ENCODE assay signal across 34 cellular contexts in the genomic region with DNA sequence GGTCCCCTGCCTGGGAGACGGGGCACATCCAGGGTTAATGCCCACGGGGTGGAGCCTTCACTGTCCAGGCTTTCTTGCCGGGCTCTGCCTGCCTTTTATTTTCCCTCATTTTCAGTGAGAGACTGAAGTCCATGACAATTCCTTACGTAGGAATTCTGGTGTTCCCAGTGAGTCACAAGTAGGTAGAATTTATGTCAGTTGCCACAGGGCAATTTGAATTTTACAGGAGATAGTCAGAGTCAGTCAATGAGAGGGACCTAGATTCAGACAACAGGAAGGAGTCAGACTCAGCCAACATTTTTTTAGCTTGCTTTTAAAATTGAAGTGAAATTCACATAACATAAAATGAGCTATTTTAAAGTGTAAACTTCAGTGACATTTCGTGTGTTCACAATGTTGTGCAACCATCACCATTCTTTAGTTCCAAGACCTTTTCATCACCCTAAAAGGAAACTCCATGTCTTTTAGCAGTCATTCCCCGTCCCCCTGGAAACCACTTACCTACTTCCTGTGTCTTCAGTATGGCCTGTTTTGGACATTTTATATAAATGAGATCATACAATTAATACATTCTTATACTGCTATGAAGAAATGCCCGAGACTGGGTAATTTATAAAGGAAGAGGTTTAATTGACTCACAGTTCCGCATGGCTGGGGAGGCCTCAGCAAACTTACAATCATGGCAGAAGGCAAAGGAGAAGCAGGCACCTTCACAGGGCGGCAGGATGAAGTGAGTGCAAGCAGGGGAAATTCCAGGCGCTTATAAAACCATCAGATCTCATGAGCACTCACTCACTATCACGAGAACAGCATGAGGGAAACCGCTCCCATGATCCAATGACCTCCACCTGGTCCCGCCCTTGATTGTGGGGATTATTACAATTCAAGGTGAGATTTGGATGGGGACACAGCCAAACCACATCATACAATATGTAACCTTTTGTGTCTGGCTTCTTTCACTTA. TPM values are rescaled to one million over a fixed set of nuclear protein-coding genes. Genes with fewer than 3 reads are reported as not detected.
DNase-seq lines count a peak whose midpoint lies in the region; ATAC-seq, FAIRE-seq and TF ChIP-seq lines count a peak whose summit lies in the region.
"Had no signal": no experiment of that assay in that cellular context is flagged by ENCODE, and none has a peak within 500 bp of the region (broad histone marks: within the 10 kb centered on the region; RNA-seq: fewer than 3 reads in every experiment).

No MANE protein-coding gene starts in this region.

- H3K79me1 ChIP-seq in mesendoderm (ENCODE audit: low read length) = no peaks in the 10 kb centered on the region

- no peaks in the 10 kb centered on the region for H3K36me3 Mint-ChIP-seq in activated naive CD8-positive, alpha-beta T cell treated with anti-CD3 and anti-CD28 coated beads for 36 hours
- no peaks in the 10 kb centered on the region for H3K36me3 Mint-ChIP-seq in stimulated activated naive B cell treated with anti-CD40 and anti-IgM and Interleukin-4, amounts not matched to agents 10 μg/mL and 1 μg/mL and 100 μg/mL, for 72 hours
- H3K36me3 Mint-ChIP-seq: naive thymus-derived CD8-positive, alpha-beta T cell had no signal

- ATAC-seq in stimulated activated naive B cell treated with anti-CD40 and anti-IgM and Interleukin-4, amounts not matched to agents 10 μg/mL and 1 μg/mL and 100 μg/mL, for 72 hours (replicated peaks) = no peak
- ATAC-seq: activated T-cell treated with anti-CD3 and anti-CD28 coated beads, Interleukin-2, amount 50 U/mL, for 4 hours; GM23338; HepG2; left ventricle myocardium superior; naive thymus-derived CD8-positive, alpha-beta T cell had no signal

- no CpG with 5 or more reads among the region's 13 CpGs for WGBS in mesendoderm (ENCODE audit: extremely low coverage, insufficient coverage, low lambda C conversion rate)
- WGBS in thyroid gland, 2 donors = 65 to 68% methylated on average over 12 to 13 of the region's 13 CpGs

- H3K4me3 ChIP-seq in cardiac fibroblast (replicated peaks in 1 of 2; ENCODE audit: low read depth in 2 of 2, low read length in 2 of 2) = no peak overlapping the region
- no peak overlapping the region for H3K4me3 ChIP-seq in mesendoderm (ENCODE audit: low read length)
- H3K4me3 ChIP-seq in thyroid gland (replicated peaks in 1 of 3) = no peak overlapping the region
- H3K4me3 ChIP-seq: adrenal gland, BLaER1, coronary artery, esophagus squamous epithelium, GM23338, stomach, transverse colon had no signal

- no peaks in the 10 kb centered on the region for H3K79me2 ChIP-seq in mesendoderm (ENCODE audit: control insufficient read depth, insufficient read depth, low read length)

- no peak overlapping the region for H4K8ac ChIP-seq in mesendoderm (ENCODE audit: low read depth, low read length)

- no peak overlapping the region for H2BK15ac ChIP-seq in mesendoderm (replicated peaks; ENCODE audit: low read depth)

- no peak for TF ChIP-seq POLR2A in thyroid gland (IDR thresholded peaks at IDR 0.05)

- H3K36me3 ChIP-seq in mesendoderm (ENCODE audit: control insufficient read depth, insufficient read depth, low read length) = no peaks in the 10 kb centered on the region
- no peaks in the 10 kb centered on the region for H3K36me3 ChIP-seq in thyroid gland
- H3K36me3 ChIP-seq: adrenal gland, BLaER1, esophagus squamous epithelium, stomach, transverse colon had no signal

- H3K9me3 ChIP-seq in thyroid gland = no peaks in the 10 kb centered on the region
- H3K9me3 ChIP-seq: adrenal gland, esophagus squamous epithelium, stomach, transverse colon had no signal

- H3K4me2 ChIP-seq in mesendoderm (ENCODE audit: low read length) = no peak overlapping the region
- H3K4me2 ChIP-seq: BLaER1, GM23338 had no signal

- H3K18ac ChIP-seq in mesendoderm (ENCODE audit: low read length) = no peak overlapping the region

- no peak overlapping the region for H3K56ac ChIP-seq in mesendoderm (ENCODE audit: low read length)

- H2BK5ac ChIP-seq in mesendoderm (ENCODE audit: low read length) = no peak overlapping the region

- H3K4ac ChIP-seq in mesendoderm (ENCODE audit: low read depth, low read length) = no peak overlapping the region

- TF ChIP-seq CTCF in cardiac fibroblast (IDR thresholded peaks at IDR 0.05; ENCODE audit: low read depth, low read length) = no peak
- no peak for TF ChIP-seq CTCF in thyroid gland (IDR thresholded peaks at IDR 0.05)

- H3K27ac ChIP-seq in mesendoderm (ENCODE audit: low read depth, low read length) (no peak overlapping the region), thyroid gland (no peak overlapping the region)
- H3K27ac ChIP-seq: adrenal gland, BLaER1, coronary artery, esophagus squamous epithelium, HL-60, stomach, transverse colon had no signal

- no peak for FAIRE-seq in RCC 7860 (lab: Jason Lieb, UNC)
- FAIRE-seq: HepG2 had no signal

- no peaks in the 10 kb centered on the region for H3K27me3 ChIP-seq in mesendoderm (ENCODE audit: insufficient read depth, low read length, poor library complexity)
- H3K27me3 ChIP-seq in thyroid gland = no peaks in the 10 kb centered on the region
- H3K27me3 ChIP-seq: adrenal gland, BLaER1, transverse colon had no signal

- no peak overlapping the region for H3K4me3 Mint-ChIP-seq in activated naive CD8-positive, alpha-beta T cell treated with anti-CD3 and anti-CD28 coated beads for 36 hours
- H3K4me3 Mint-ChIP-seq in stimulated activated naive B cell treated with anti-CD40 and anti-IgM and Interleukin-4, amounts not matched to agents 10 μg/mL and 1 μg/mL and 100 μg/mL, for 72 hours = no peak overlapping the region
- H3K4me3 Mint-ChIP-seq: activated CD4-positive, alpha-beta T cell treated with anti-CD3 and anti-CD28 coated beads, Interleukin-2, amount 10 ng/mL, durations not matched to agents 7 days and 5 days; activated T-cell treated with anti-CD3 and anti-CD28 coated beads, Interleukin-2, amount 50 U/mL, for 4 hours; GM23338; HFFc6; naive thymus-derived CD8-positive, alpha-beta T cell had no signal

- no peaks in the 10 kb centered on the region for H3K4me1 ChIP-seq in mesendoderm (ENCODE audit: control insufficient read depth, low read depth, low read length)
- H3K4me1 ChIP-seq in thyroid gland = no peaks in the 10 kb centered on the region
- H3K4me1 ChIP-seq: adrenal gland, esophagus squamous epithelium, stomach, transverse colon had no signal

- H3K27me3 Mint-ChIP-seq in activated naive CD8-positive, alpha-beta T cell treated with anti-CD3 and anti-CD28 coated beads for 36 hours = peaks cover 10% of the 10 kb centered on the region
- peaks cover 6 to 13% of the 10 kb centered on the region in 2 donors for H3K27me3 Mint-ChIP-seq in stimulated activated naive B cell treated with anti-CD40 and anti-IgM and Interleukin-4, amounts not matched to agents 10 μg/mL and 1 μg/mL and 100 μg/mL, for 72 hours
- H3K27me3 Mint-ChIP-seq: activated CD4-positive, alpha-beta T cell treated with anti-CD3 and anti-CD28 coated beads, Interleukin-2, amount 10 ng/mL, durations not matched to agents 7 days and 5 days had no signal

- no peak overlapping the region for H3K23ac ChIP-seq in mesendoderm (ENCODE audit: low read length)

- DNase-seq in EH (ENCODE audit: low read depth) (peak; percentile 97), RCC 7860 (ENCODE audit: low spot score) (peak; percentile 61), cardiac fibroblast (ENCODE audit: low read depth in 2 of 2) (peak; percentile 14 to 39), mesendoderm (peak; percentile 25), thyroid gland (no peak)
- no peak for DNase-seq in activated naive CD8-positive, alpha-beta T cell treated with anti-CD3 and anti-CD28 coated beads for 36 hours
- no peak for DNase-seq in stimulated activated naive B cell treated with anti-CD40 and anti-IgM and Interleukin-4, amounts not matched to agents 10 μg/mL and 1 μg/mL and 100 μg/mL, for 72 hours
- DNase-seq in activated effector memory CD4-positive, alpha-beta T cell treated with Interleukin-2 at 50 U/mL for 16 hours = no peak
- DNase-seq: ACHN; activated CD4-positive, alpha-beta T cell treated with anti-CD3 and anti-CD28 coated beads, Interleukin-2, amount 10 ng/mL, durations not matched to agents 7 days and 5 days; activated naive CD4-positive, alpha-beta T cell treated with Interleukin-2 at 50 U/mL for 16 hours; activated T-cell treated with anti-CD3 and anti-CD28 coated beads, Interleukin-2, amount 50 U/mL, for 4 hours; adrenal gland; COR-L47; DMS53; esophagus squamous epithelium; GF-D8; HFFc6; Kasumi-1; left ventricle myocardium superior; naive thymus-derived CD8-positive, alpha-beta T cell; NCI-H1092 treated with DMSO at 0.1 percent for 48 hours; NCI-H187 treated with DMSO at 0.1 percent for 48 hours; NCI-H2171 treated with DMSO at 0.1 percent for 48 hours; NCI-H524; SIG-M5; stomach; T-helper 9 cell; transverse colon had no signal

- H2BK120ac ChIP-seq in mesendoderm (ENCODE audit: low read depth, low read length) = no peak overlapping the region

- H3K9ac ChIP-seq in mesendoderm (ENCODE audit: low read length) = no peak overlapping the region
- H3K9ac ChIP-seq: BLaER1 had no signal

- H2AK5ac ChIP-seq in mesendoderm (ENCODE audit: low read length) = no peak overlapping the region

- H3K4me1 Mint-ChIP-seq in activated naive CD8-positive, alpha-beta T cell treated with anti-CD3 and anti-CD28 coated beads for 36 hours = no peaks in the 10 kb centered on the region
- no peaks in the 10 kb centered on the region for H3K4me1 Mint-ChIP-seq in stimulated activated naive B cell treated with anti-CD40 and anti-IgM and Interleukin-4, amounts not matched to agents 10 μg/mL and 1 μg/mL and 100 μg/mL, for 72 hours
- H3K4me1 Mint-ChIP-seq: activated CD4-positive, alpha-beta T cell treated with anti-CD3 and anti-CD28 coated beads, Interleukin-2, amount 10 ng/mL, durations not matched to agents 7 days and 5 days had no signal

- H4K5ac ChIP-seq in mesendoderm (ENCODE audit: low read length) = no peak overlapping the region

- intact Hi-C loops in thyroid gland (cut with DNase I) = no loop called here

- H3K27ac Mint-ChIP-seq in activated naive CD8-positive, alpha-beta T cell treated with anti-CD3 and anti-CD28 coated beads for 36 hours = no peak overlapping the region
- H3K27ac Mint-ChIP-seq in stimulated activated naive B cell treated with anti-CD40 and anti-IgM and Interleukin-4, amounts not matched to agents 10 μg/mL and 1 μg/mL and 100 μg/mL, for 72 hours = no peak overlapping the region
- H3K27ac Mint-ChIP-seq: activated CD4-positive, alpha-beta T cell treated with anti-CD3 and anti-CD28 coated beads, Interleukin-2, amount 10 ng/mL, durations not matched to agents 7 days and 5 days; GM23338; HFFc6; naive thymus-derived CD8-positive, alpha-beta T cell had no signal

- no peaks in the 10 kb centered on the region for H3K9me3 Mint-ChIP-seq in activated naive CD8-positive, alpha-beta T cell treated with anti-CD3 and anti-CD28 coated beads for 36 hours
- peaks cover 0 to 4% of the 10 kb centered on the region in 2 donors for H3K9me3 Mint-ChIP-seq in stimulated activated naive B cell treated with anti-CD40 and anti-IgM and Interleukin-4, amounts not matched to agents 10 μg/mL and 1 μg/mL and 100 μg/mL, for 72 hours
- H3K9me3 Mint-ChIP-seq: activated CD4-positive, alpha-beta T cell treated with anti-CD3 and anti-CD28 coated beads, Interleukin-2, amount 10 ng/mL, durations not matched to agents 7 days and 5 days; activated T-cell treated with anti-CD3 and anti-CD28 coated beads, Interleukin-2, amount 50 U/mL, for 4 hours had no signal

RNA-seq across cellular contexts. Expression of a gene that starts 14.6 kb away (rescaled TPM):
- 1.8 TPM for polyA plus RNA-seq in mesendoderm (2013, experiment 1 of 2)
- polyA plus RNA-seq in mesendoderm (2013, experiment 2 of 2) = 2.2 TPM
- 1 to 10 TPM in 2 of 4 donors, under 1 TPM in 2; 0.22 to 1.6 (median 0.81) TPM for total RNA-seq in thyroid gland
- total RNA-seq in activated naive CD8-positive, alpha-beta T cell treated with anti-CD3 and anti-CD28 coated beads for 36 hours = not detected
- total RNA-seq: activated CD4-positive, alpha-beta T cell treated with anti-CD3 and anti-CD28 coated beads, Interleukin-2, amount 10 ng/mL, durations not matched to agents 7 days and 5 days; GM23338; HepG2; HFFc6 had no signal
- polyA plus RNA-seq: GM23338, HepG2 had no signal

Comparison
In these comparisons a context has a peak if more than half of its experiments do, and no peak if none do; other contexts are left out.
1. DNase-seq: peak in EH (single experiment), RCC 7860 (single experiment), cardiac fibroblast (2 of 2) and mesendoderm (single experiment); none in thyroid gland (0 of 2), activated naive CD8-positive, alpha-beta T cell treated with anti-CD3 and anti-CD28 coated beads for 36 hours (single experiment), stimulated activated naive B cell treated with anti-CD40 and anti-IgM and Interleukin-4, amounts not matched to agents 10 μg/mL and 1 μg/mL and 100 μg/mL, for 72 hours (single experiment) and activated effector memory CD4-positive, alpha-beta T cell treated with Interleukin-2 at 50 U/mL for 16 hours (single experiment).